In genomic region chr3:18758047-18758704, GRCh38 we compare ENCODE assay signal across 8 cellular contexts.
DNase-seq lines count a peak whose midpoint lies in the region; ATAC-seq and TF ChIP-seq lines count a peak whose summit lies in the region.

No MANE protein-coding gene starts in this region.

- DNase-seq in EL (peak; percentile 3), NCI-H526 treated with DMSO at 0.1 percent for 48 hours (lab: John Stamatoyannopoulos, UW) (peak; percentile 94), immature natural killer cell (peak; percentile 72 to 78 (median 77)), suprapubic skin (ENCODE audit: low spot score in 2 of 2) (no peak)
- DNase-seq in activated CD4-positive, alpha-beta T cell treated with anti-CD3 and anti-CD28 coated beads for 48 hours, result no peak

- no peak overlapping the region for H3K4me3 ChIP-seq in suprapubic skin

- TF ChIP-seq POLR2A in suprapubic skin (IDR thresholded peaks at IDR 0.05), result no peak

- no peaks in the 10 kb centered on the region for H3K27me3 ChIP-seq in suprapubic skin

- H3K27me3 Mint-ChIP-seq in activated T-helper 17 cell treated with anti-CD3 and anti-CD28 coated beads, Interleukin-2, amount 50 U/mL, for 72 hours, result no peaks in the 10 kb centered on the region
- H3K27me3 Mint-ChIP-seq in immature natural killer cell (ENCODE audit: low read depth in 3 of 3), result peaks cover 0 to 4% (median 1%) of the 10 kb centered on the region in 3 donors

- peak overlapping the region; percentile 69 for H3K27ac Mint-ChIP-seq in activated T-helper 17 cell treated with anti-CD3 and anti-CD28 coated beads, Interleukin-2, amount 50 U/mL, for 72 hours
- H3K27ac Mint-ChIP-seq in immature natural killer cell, result peak overlapping the region in 5 of 6 donors; percentile 12 to 63 (median 28)

- peak; percentile 60 to 66 for TF ChIP-seq CTCF in suprapubic skin (IDR thresholded peaks at IDR 0.05)

- peak overlapping the region; percentile 21 for H3K4me3 Mint-ChIP-seq in activated T-helper 17 cell treated with anti-CD3 and anti-CD28 coated beads, Interleukin-2, amount 50 U/mL, for 72 hours
- peak overlapping the region in 1 of 5 donors; percentile 46 for H3K4me3 Mint-ChIP-seq in immature natural killer cell

- H3K4me1 Mint-ChIP-seq in activated T-helper 17 cell treated with anti-CD3 and anti-CD28 coated beads, Interleukin-2, amount 50 U/mL, for 72 hours, result peaks cover 12% of the 10 kb centered on the region
- H3K4me1 Mint-ChIP-seq in immature natural killer cell, result peaks cover 14 to 17% of the 10 kb centered on the region in 2 donors

- TF ChIP-seq EP300 in suprapubic skin (IDR thresholded peaks at IDR 0.05), result no peak

- peaks cover 5% of the 10 kb centered on the region for H3K4me1 ChIP-seq in suprapubic skin

- H3K36me3 Mint-ChIP-seq in activated T-helper 17 cell treated with anti-CD3 and anti-CD28 coated beads, Interleukin-2, amount 50 U/mL, for 72 hours (ENCODE audit: low read depth), result no peaks in the 10 kb centered on the region
- no peaks in the 10 kb centered on the region for H3K36me3 Mint-ChIP-seq in immature natural killer cell

- H3K27ac ChIP-seq in suprapubic skin, result no peak overlapping the region

- ATAC-seq in GM19351 (IDR thresholded peaks at IDR 0.05; ENCODE audit: unreplicated experiment) (peak; percentile 92), HG03175 (IDR thresholded peaks at IDR 0.05; ENCODE audit: unreplicated experiment) (peak; percentile 91)
- ATAC-seq in activated T-helper 17 cell treated with anti-CD3 and anti-CD28 coated beads, Interleukin-2, amount 50 U/mL, for 72 hours (replicated peaks), result peak; percentile 97

- WGBS in suprapubic skin, result 37% methylated on average over 4 of the region's 4 CpGs

- no peaks in the 10 kb centered on the region for H3K9me3 ChIP-seq in suprapubic skin

- no peaks in the 10 kb centered on the region for H3K9me3 Mint-ChIP-seq in activated T-helper 17 cell treated with anti-CD3 and anti-CD28 coated beads, Interleukin-2, amount 50 U/mL, for 72 hours
- no peaks in the 10 kb centered on the region for H3K9me3 Mint-ChIP-seq in immature natural killer cell

- H3K36me3 ChIP-seq in suprapubic skin, result no peaks in the 10 kb centered on the region

Comparison
In these comparisons a context has a peak if more than half of its experiments do, and no peak if none do; other contexts are left out.
1. DNase-seq: peak in EL (single experiment), NCI-H526 treated with DMSO at 0.1 percent for 48 hours (single experiment) and immature natural killer cell (3 of 3); none in suprapubic skin (0 of 2) and activated CD4-positive, alpha-beta T cell treated with anti-CD3 and anti-CD28 coated beads for 48 hours (single experiment).
2. Peak in every context shown above with its lines, with median percentiles within 50 percentile points of each other: ATAC-seq.